ENCODE assay signal across 16 cellular contexts in genomic region chr18:76994086-76994654, GRCh38.
"Had no signal": no experiment of that assay in that cellular context is flagged by ENCODE, and none has a peak within 500 bp of the region (broad histone marks: within the 10 kb centered on the region; RNA-seq: fewer than 3 reads in every experiment).

No MANE protein-coding gene starts in this region.

- H3K9ac ChIP-seq: parathyroid adenoma had no signal

- H3K4me3 Mint-ChIP-seq: activated CD4-positive, alpha-beta T cell treated with anti-CD3 and anti-CD28 coated beads, Interleukin-2, amount 10 ng/mL, durations not matched to agents 7 days and 5 days; activated naive CD4-positive, alpha-beta T cell treated with anti-CD3 and anti-CD28 coated beads for 36 hours; activated naive CD8-positive, alpha-beta T cell treated with anti-CD3 and anti-CD28 coated beads, Interleukin-2, amount 50 U/mL, for 24 hours; naive thymus-derived CD4-positive, alpha-beta T cell; stimulated activated naive CD8-positive, alpha-beta T cell treated with anti-CD3 and anti-CD28 coated beads, Interleukin-15, amount 100 ng/mL, for 72 hours had no signal

- H3K27ac ChIP-seq: ascending aorta, breast epithelium, epithelial cell of prostate, gastrocnemius medialis, heart right ventricle, left lung, parathyroid adenoma, thoracic aorta had no signal

- H3K36me3 ChIP-seq: ascending aorta, breast epithelium, gastrocnemius medialis, heart right ventricle, left lung, thoracic aorta had no signal

- H3K36me3 Mint-ChIP-seq: naive thymus-derived CD4-positive, alpha-beta T cell had no signal

- H3K27me3 ChIP-seq: ascending aorta, breast epithelium, gastrocnemius medialis, heart right ventricle, left lung had no signal

- H3K27me3 Mint-ChIP-seq: activated naive CD8-positive, alpha-beta T cell treated with anti-CD3 and anti-CD28 coated beads, Interleukin-2, amount 50 U/mL, for 24 hours; stimulated activated naive CD8-positive, alpha-beta T cell treated with anti-CD3 and anti-CD28 coated beads, Interleukin-15, amount 100 ng/mL, for 72 hours had no signal

- H3K4me1 ChIP-seq: ascending aorta, breast epithelium, gastrocnemius medialis, left lung had no signal

- H3K27ac Mint-ChIP-seq: activated CD4-positive, alpha-beta T cell treated with anti-CD3 and anti-CD28 coated beads, Interleukin-2, amount 10 ng/mL, durations not matched to agents 7 days and 5 days; activated naive CD4-positive, alpha-beta T cell treated with anti-CD3 and anti-CD28 coated beads for 36 hours; activated naive CD8-positive, alpha-beta T cell treated with anti-CD3 and anti-CD28 coated beads, Interleukin-2, amount 50 U/mL, for 24 hours; naive thymus-derived CD4-positive, alpha-beta T cell; stimulated activated naive CD8-positive, alpha-beta T cell treated with anti-CD3 and anti-CD28 coated beads, Interleukin-15, amount 100 ng/mL, for 72 hours had no signal

- H3K9me3 ChIP-seq: ascending aorta, breast epithelium, gastrocnemius medialis, left lung, mucosa of descending colon, thoracic aorta had no signal

- H3K9me3 Mint-ChIP-seq: activated CD4-positive, alpha-beta T cell treated with anti-CD3 and anti-CD28 coated beads, Interleukin-2, amount 10 ng/mL, durations not matched to agents 7 days and 5 days; activated naive CD4-positive, alpha-beta T cell treated with anti-CD3 and anti-CD28 coated beads for 36 hours; activated naive CD8-positive, alpha-beta T cell treated with anti-CD3 and anti-CD28 coated beads, Interleukin-2, amount 50 U/mL, for 24 hours; stimulated activated naive CD8-positive, alpha-beta T cell treated with anti-CD3 and anti-CD28 coated beads, Interleukin-15, amount 100 ng/mL, for 72 hours had no signal

- H3K4me1 Mint-ChIP-seq: activated naive CD8-positive, alpha-beta T cell treated with anti-CD3 and anti-CD28 coated beads, Interleukin-2, amount 50 U/mL, for 24 hours; stimulated activated naive CD8-positive, alpha-beta T cell treated with anti-CD3 and anti-CD28 coated beads, Interleukin-15, amount 100 ng/mL, for 72 hours had no signal

- ATAC-seq: activated naive CD8-positive, alpha-beta T cell treated with anti-CD3 and anti-CD28 coated beads, Interleukin-2, amount 50 U/mL, for 24 hours; gastrocnemius medialis; heart right ventricle; left lung; mucosa of descending colon; naive thymus-derived CD4-positive, alpha-beta T cell; stimulated activated naive CD8-positive, alpha-beta T cell treated with anti-CD3 and anti-CD28 coated beads, Interleukin-15, amount 100 ng/mL, for 72 hours had no signal

- H3K4me3 ChIP-seq: ascending aorta, breast epithelium, gastrocnemius medialis, heart right ventricle, left lung, mucosa of descending colon, thoracic aorta had no signal

- DNase-seq: activated CD4-positive, alpha-beta T cell treated with anti-CD3 and anti-CD28 coated beads, Interleukin-2, amount 10 ng/mL, durations not matched to agents 7 days and 5 days; activated CD8-positive, alpha-beta memory T cell treated with anti-CD3 and anti-CD28 coated beads for 24 hours; activated naive CD4-positive, alpha-beta T cell treated with anti-CD3 and anti-CD28 coated beads for 36 hours; activated naive CD8-positive, alpha-beta T cell treated with anti-CD3 and anti-CD28 coated beads, Interleukin-2, amount 50 U/mL, for 24 hours; gastrocnemius medialis; heart right ventricle; left lung; mucosa of descending colon; naive thymus-derived CD4-positive, alpha-beta T cell; stimulated activated CD4-positive, alpha-beta T cell treated with anti-CD3 and anti-CD28 coated beads, Interleukin-4, amount 100 ng/mL, for 1 hour; stimulated activated naive CD8-positive, alpha-beta T cell treated with anti-CD3 and anti-CD28 coated beads, Interleukin-15, amount 100 ng/mL, for 72 hours had no signal
